6 cellular contexts compared by ENCODE assay signal in the genomic region with DNA sequence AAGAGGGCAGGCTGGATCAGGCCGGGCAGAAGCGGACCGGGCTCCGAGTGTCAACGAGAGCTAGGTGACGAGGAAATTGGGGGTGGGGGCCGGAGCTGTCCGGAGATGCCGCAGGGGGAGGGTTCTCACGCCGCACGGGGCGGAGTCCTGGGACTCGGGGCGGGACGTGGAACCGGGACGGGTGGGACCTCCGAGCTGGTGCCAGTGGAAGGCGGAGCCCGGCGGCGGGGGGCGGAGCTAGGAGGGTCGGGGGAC. TPM values are rescaled to one million over a fixed set of nuclear protein-coding genes. Genes with fewer than 3 reads are reported as not detected.
DNase-seq lines count a peak whose midpoint lies in the region; ATAC-seq and TF ChIP-seq lines count a peak whose summit lies in the region.

No MANE protein-coding gene starts in this region.

- peaks cover 33% of the 10 kb centered on the region for H3K36me3 Mint-ChIP-seq in CD8-positive, alpha-beta T cell

- H3K4me1 ChIP-seq in CD8-positive, alpha-beta T cell (ENCODE audit: insufficient read depth, low read length), result peaks cover 30% of the 10 kb centered on the region

- H3K27me3 Mint-ChIP-seq in CD8-positive, alpha-beta T cell (ENCODE audit: low read depth), result no peaks in the 10 kb centered on the region

- H3K4me3 ChIP-seq in CD8-positive, alpha-beta T cell (ENCODE audit: low read depth, low read length), result peak overlapping the region; percentile 97
- H3K4me3 ChIP-seq in Jurkat, Clone E6-1 (ENCODE audit: low read length), result peak overlapping the region; percentile 66
- H3K4me3 ChIP-seq in fibroblast of pulmonary artery (replicated peaks; ENCODE audit: low read depth, low read length), result peak overlapping the region; percentile 84

- POLR2A ChIA-PET in CD8-positive, alpha-beta T cell (lab: Charles Lee), result interaction anchor here (0.6 to 9.4 kb wide), 10 partner anchors 11 to 77 kb away, joined by 3 to 96 read pairs (median 5); partner anchors contain the start of genes DNAJC4, ESRRA, FERMT3 and GPR137

- no peak for ATAC-seq in CD8-positive, alpha-beta T cell
- ATAC-seq in HG03457 (IDR thresholded peaks at IDR 0.05; ENCODE audit: unreplicated experiment), result no peak

- intact Hi-C loops in CD8-positive, alpha-beta T cell (cut with DNase I, micrococcal nuclease), result loop anchor here (1.0 to 10.0 kb wide), 10 partner anchors 10 to 256 kb away; partner anchors contain the start of genes DNAJC4 (in 2 of the 2), ESRRA (in 2 of the 2), GPR137 (in 2 of the 2) and NUDT22 (in 2 of the 2)

- H3K27ac ChIP-seq in CD8-positive, alpha-beta T cell (ENCODE audit: low read depth, low read length), result peak overlapping the region; percentile 94
- peak overlapping the region; percentile 99 for H3K27ac ChIP-seq in temporal lobe (ENCODE audit: low read depth, low read length)

- H3K27me3 ChIP-seq in CD8-positive, alpha-beta T cell (ENCODE audit: insufficient read depth, low read length), result no peaks in the 10 kb centered on the region

- CTCF ChIA-PET in CD8-positive, alpha-beta T cell (lab: Charles Lee), result interaction anchor here (0.9 to 14.8 kb wide), 4 partner anchors 11 to 62 kb away, joined by 3 to 152 read pairs (median 24); partner anchors contain the start of genes CATSPERZ, ESRRA and FERMT3

- no peak for DNase-seq in CD8-positive, alpha-beta T cell
- DNase-seq in Jurkat, Clone E6-1 (ENCODE audit: low read depth, low spot score), result no peak
- no peak for DNase-seq in fibroblast of pulmonary artery (ENCODE audit: low read depth)
- no peak for DNase-seq in activated gamma-delta T cell (lab: John Stamatoyannopoulos, UW)

- no peaks in the 10 kb centered on the region for H3K36me3 ChIP-seq in CD8-positive, alpha-beta T cell (ENCODE audit: insufficient read depth, low read length)

- H3K4me3 Mint-ChIP-seq in CD8-positive, alpha-beta T cell, result peak overlapping the region; percentile 90

- no peaks in the 10 kb centered on the region for H3K9me3 Mint-ChIP-seq in CD8-positive, alpha-beta T cell

- TF ChIP-seq CTCF in CD8-positive, alpha-beta T cell (IDR thresholded peaks at IDR 0.05), result no peak
- TF ChIP-seq CTCF in fibroblast of pulmonary artery (IDR thresholded peaks at IDR 0.05; ENCODE audit: low read length, missing control alignments), result no peak

- peaks cover 38% of the 10 kb centered on the region for H3K4me1 Mint-ChIP-seq in CD8-positive, alpha-beta T cell (ENCODE audit: low read depth)

- H3K9me3 ChIP-seq in CD8-positive, alpha-beta T cell (ENCODE audit: low read length), result no peaks in the 10 kb centered on the region

- H3K27ac Mint-ChIP-seq in CD8-positive, alpha-beta T cell, result peak overlapping the region; percentile 100

RNA-seq across cellular contexts. Expression of gene FKBP2, which starts 0.2 kb away (rescaled TPM):
- total RNA-seq in CD8-positive, alpha-beta T cell, result 10 to 100 TPM; 19.4 TPM
- polyA plus RNA-seq in Jurkat, Clone E6-1 (2012; ENCODE audit: insufficient read depth, insufficient read length), result 113 TPM
- total RNA-seq in temporal lobe, result 16.2 TPM

RNA-seq across cellular contexts. Expression of gene PPP1R14B, which starts 5.6 kb away (rescaled TPM):
- 10 to 100 TPM; 25.7 to 30.8 TPM for total RNA-seq in CD8-positive, alpha-beta T cell
- 339 TPM for polyA plus RNA-seq in Jurkat, Clone E6-1 (2012; ENCODE audit: insufficient read depth, insufficient read length)
- 60.7 TPM for total RNA-seq in temporal lobe

RNA-seq across cellular contexts. Expression of gene VEGFB, which starts 6.7 kb away (rescaled TPM):
- total RNA-seq in CD8-positive, alpha-beta T cell, result 10 to 100 TPM; 33.6 to 40.0 TPM
- 119 TPM for polyA plus RNA-seq in Jurkat, Clone E6-1 (2012; ENCODE audit: insufficient read depth, insufficient read length)
- total RNA-seq in temporal lobe, result 24.1 TPM

RNA-seq across cellular contexts. Expression of gene PLCB3, which starts 10.2 kb away (rescaled TPM):
- 1 to 10 TPM; 2.1 to 2.4 TPM for total RNA-seq in CD8-positive, alpha-beta T cell
- 13.5 TPM for polyA plus RNA-seq in Jurkat, Clone E6-1 (2012; ENCODE audit: insufficient read depth, insufficient read length)
- 3.7 TPM for total RNA-seq in temporal lobe

RNA-seq across cellular contexts. Expression of gene DNAJC4, which starts 10.8 kb away (rescaled TPM):
- 10 to 100 TPM; 33.2 to 36.3 TPM for total RNA-seq in CD8-positive, alpha-beta T cell
- 45.4 TPM for polyA plus RNA-seq in Jurkat, Clone E6-1 (2012; ENCODE audit: insufficient read depth, insufficient read length)
- total RNA-seq in temporal lobe, result 6.6 TPM
